ENCODE assay signal across 8 cellular contexts in genomic region chr14:24271134-24271833, GRCh38.
DNase-seq lines count a peak whose midpoint lies in the region; ATAC-seq and TF ChIP-seq lines count a peak whose summit lies in the region.

A gene with protein sequence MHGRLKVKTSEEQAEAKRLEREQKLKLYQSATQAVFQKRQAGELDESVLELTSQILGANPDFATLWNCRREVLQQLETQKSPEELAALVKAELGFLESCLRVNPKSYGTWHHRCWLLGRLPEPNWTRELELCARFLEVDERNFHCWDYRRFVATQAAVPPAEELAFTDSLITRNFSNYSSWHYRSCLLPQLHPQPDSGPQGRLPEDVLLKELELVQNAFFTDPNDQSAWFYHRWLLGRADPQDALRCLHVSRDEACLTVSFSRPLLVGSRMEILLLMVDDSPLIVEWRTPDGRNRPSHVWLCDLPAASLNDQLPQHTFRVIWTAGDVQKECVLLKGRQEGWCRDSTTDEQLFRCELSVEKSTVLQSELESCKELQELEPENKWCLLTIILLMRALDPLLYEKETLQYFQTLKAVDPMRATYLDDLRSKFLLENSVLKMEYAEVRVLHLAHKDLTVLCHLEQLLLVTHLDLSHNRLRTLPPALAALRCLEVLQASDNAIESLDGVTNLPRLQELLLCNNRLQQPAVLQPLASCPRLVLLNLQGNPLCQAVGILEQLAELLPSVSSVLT (minus strand): TSS chr14:24271597. CDS start chr14:24271115, 482 bp downstream.

- peak within 1 kb of the TSS; percentile 98 for H3K4me3 ChIP-seq in choroid plexus epithelial cell (ENCODE audit: low read depth, low read length)

- DNase-seq in AML-193 (lab: John Stamatoyannopoulos, UW) (peak; percentile 70 to 75), NCI-H446 treated with DMSO at 0.1 percent for 48 hours (lab: John Stamatoyannopoulos, UW) (peak; percentile 84), choroid plexus epithelial cell (ENCODE audit: low read depth) (peak; percentile 90)
- peak; percentile 72 to 82 for DNase-seq in activated CD4-positive, alpha-beta T cell treated with anti-CD3 and anti-CD28 coated beads for 24 hours (ENCODE audit: low read depth in 2 of 2)
- DNase-seq in stimulated activated CD4-positive, alpha-beta T cell treated with anti-CD3 and anti-CD28 coated beads, Interleukin-1b, Interleukin-23, amount 100 ng/mL, for 4 hours (ENCODE audit: low read depth in 2 of 2) = peak; percentile 80 to 86

- no peaks in the 10 kb centered on the region for H3K27me3 ChIP-seq in layer of hippocampus (ENCODE audit: control insufficient read depth, insufficient read depth, low read length)

- peak; percentile 86 for ATAC-seq in GM19043 (IDR thresholded peaks at IDR 0.05; ENCODE audit: low read depth, unreplicated experiment)
- ATAC-seq in HG03378 (IDR thresholded peaks at IDR 0.05; ENCODE audit: unreplicated experiment) = peak; percentile 66

- H3K27ac ChIP-seq in layer of hippocampus (ENCODE audit: low read depth, low read length) = peak within 1 kb of the TSS; percentile 98

- peak; percentile 70 for TF ChIP-seq CTCF in choroid plexus epithelial cell (conservative IDR thresholded peaks at IDR 0.05; ENCODE audit: low read depth, low read length)

Comparison
In these comparisons a context has a peak if more than half of its experiments do, and no peak if none do; other contexts are left out.
1. Peak in every context shown above with its lines: DNase-seq, ATAC-seq, H3K4me3 ChIP-seq and H3K27ac ChIP-seq.